2 cellular contexts compared by ENCODE assay signal in the genomic region with DNA sequence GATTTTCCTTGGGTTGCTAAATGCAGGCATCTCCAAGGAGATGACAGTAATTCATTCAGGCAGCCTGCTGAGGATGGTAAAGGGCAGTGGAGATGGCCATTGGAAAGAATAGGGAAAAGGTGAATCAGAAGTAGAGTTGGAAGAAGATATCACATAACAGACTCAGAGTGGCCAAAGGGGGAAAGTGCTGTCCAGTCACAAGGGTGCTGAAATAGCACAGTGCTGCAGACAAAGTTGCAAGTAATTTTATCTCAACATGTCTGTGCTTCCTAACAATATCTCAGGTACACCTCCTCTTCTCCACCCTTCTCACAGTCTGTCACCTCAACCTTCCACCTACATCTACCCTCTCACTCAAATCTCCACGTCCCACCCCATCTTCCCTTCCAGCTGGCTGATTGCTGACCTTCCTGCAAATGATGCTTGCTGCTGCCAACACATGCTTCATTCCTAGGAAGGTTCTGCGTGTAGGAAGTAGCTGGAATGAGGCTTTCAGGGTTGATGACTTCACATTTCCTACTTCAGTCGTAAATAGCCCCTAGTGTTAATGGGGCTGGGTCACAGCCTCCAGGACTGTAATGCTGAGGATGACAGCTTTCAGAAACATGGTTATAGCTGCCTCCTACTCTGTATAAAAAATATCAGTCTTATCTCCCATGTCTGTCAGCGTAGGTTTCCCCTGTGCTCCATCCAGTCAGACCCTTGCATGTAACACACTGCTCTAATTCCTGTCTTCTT.
TF ChIP-seq lines count a peak whose summit lies in the region.

No MANE protein-coding gene starts in this region.

TF ChIP-seq in HCT116, 20 proteins besides CTCF, POLR2A, EP300 and RAD21 (continued from another document):
- TF ChIP-seq, protein P1, sequence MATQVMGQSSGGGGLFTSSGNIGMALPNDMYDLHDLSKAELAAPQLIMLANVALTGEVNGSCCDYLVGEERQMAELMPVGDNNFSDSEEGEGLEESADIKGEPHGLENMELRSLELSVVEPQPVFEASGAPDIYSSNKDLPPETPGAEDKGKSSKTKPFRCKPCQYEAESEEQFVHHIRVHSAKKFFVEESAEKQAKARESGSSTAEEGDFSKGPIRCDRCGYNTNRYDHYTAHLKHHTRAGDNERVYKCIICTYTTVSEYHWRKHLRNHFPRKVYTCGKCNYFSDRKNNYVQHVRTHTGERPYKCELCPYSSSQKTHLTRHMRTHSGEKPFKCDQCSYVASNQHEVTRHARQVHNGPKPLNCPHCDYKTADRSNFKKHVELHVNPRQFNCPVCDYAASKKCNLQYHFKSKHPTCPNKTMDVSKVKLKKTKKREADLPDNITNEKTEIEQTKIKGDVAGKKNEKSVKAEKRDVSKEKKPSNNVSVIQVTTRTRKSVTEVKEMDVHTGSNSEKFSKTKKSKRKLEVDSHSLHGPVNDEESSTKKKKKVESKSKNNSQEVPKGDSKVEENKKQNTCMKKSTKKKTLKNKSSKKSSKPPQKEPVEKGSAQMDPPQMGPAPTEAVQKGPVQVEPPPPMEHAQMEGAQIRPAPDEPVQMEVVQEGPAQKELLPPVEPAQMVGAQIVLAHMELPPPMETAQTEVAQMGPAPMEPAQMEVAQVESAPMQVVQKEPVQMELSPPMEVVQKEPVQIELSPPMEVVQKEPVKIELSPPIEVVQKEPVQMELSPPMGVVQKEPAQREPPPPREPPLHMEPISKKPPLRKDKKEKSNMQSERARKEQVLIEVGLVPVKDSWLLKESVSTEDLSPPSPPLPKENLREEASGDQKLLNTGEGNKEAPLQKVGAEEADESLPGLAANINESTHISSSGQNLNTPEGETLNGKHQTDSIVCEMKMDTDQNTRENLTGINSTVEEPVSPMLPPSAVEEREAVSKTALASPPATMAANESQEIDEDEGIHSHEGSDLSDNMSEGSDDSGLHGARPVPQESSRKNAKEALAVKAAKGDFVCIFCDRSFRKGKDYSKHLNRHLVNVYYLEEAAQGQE (IDR thresholded peaks at IDR 0.05; ENCODE audit: low read depth), result peak; percentile 90
- TF ChIP-seq EZH2phosphoT487 (IDR thresholded peaks at IDR 0.05; ENCODE audit: borderline replicate concordance) (no peak), YY1 (IDR thresholded peaks at IDR 0.05; ENCODE audit: extremely low read depth, insufficient replicate concordance, low read depth, low read length) (no peak), SP1 (IDR thresholded peaks at IDR 0.05; ENCODE audit: low read depth) (no peak)
TF ChIP-seq in HCT116: peak in this region for 1.

TF ChIP-seq in PFSK-1, 5 proteins besides CTCF, POLR2A, EP300 and RAD21 (continued from another document):
- TF ChIP-seq, protein P1 (IDR thresholded peaks at IDR 0.05; ENCODE audit: insufficient read depth in 1 of 2, low read depth in 2 of 2, low read length in 2 of 2), result peak; percentile 82 to 96
- no peak for TF ChIP-seq TAF1 (IDR thresholded peaks at IDR 0.05; ENCODE audit: borderline replicate concordance, insufficient read depth, low read length)
- TF ChIP-seq FOXP2 (optimal IDR thresholded peaks at IDR 0.05; ENCODE audit: borderline replicate concordance, extremely low read depth, extremely low read length, insufficient read depth), result no peak
- TF ChIP-seq POLR2AphosphoS5 (IDR thresholded peaks at IDR 0.05; ENCODE audit: low read depth, low read length), result no peak
